ENCODE assay signal across 8 cellular contexts in the genomic region with DNA sequence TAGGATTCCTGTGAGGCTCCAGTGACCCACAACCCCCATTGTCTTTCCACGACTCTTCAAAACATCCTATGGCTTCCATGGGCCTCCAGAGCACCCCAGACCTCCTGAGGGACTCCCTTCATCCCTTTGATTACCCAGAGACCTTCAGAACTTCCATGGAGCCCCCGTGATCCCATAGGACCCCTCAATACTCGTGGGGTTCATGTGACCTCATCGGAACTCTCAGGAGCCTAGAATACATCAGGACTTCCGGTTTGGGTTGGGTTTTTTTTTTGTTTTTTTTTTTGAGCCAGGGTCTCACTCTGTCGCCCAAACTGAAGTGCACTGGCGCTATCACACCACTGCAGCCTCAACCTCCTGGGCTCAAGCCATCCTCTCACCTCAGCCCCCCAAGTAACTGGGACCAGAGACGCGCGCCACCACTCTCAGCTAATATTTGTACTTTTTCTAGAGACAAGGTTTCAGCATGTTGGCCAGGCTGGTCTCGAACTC. TPM values are rescaled to one million over a fixed set of nuclear protein-coding genes. Genes with fewer than 3 reads are reported as not detected.
DNase-seq lines count a peak whose midpoint lies in the region; ATAC-seq lines count a peak whose summit lies in the region.

No MANE protein-coding gene starts in this region.

- peak; percentile 1 for ATAC-seq in stimulated activated naive CD8-positive, alpha-beta T cell treated with anti-CD3 and anti-CD28 coated beads, Interleukin-15, amount 100 ng/mL, for 72 hours
- no peak for ATAC-seq in GM18858 (IDR thresholded peaks at IDR 0.05; ENCODE audit: unreplicated experiment)

- peak overlapping the region; percentile 99 for H3K4me3 Mint-ChIP-seq in activated CD4-positive, alpha-beta memory T cell treated with anti-CD3 and anti-CD28 coated beads, Interleukin-2, amount 10 ng/mL, durations not matched to agents 7 days and 5 days
- peak overlapping the region; percentile 95 to 98 for H3K4me3 Mint-ChIP-seq in stimulated activated naive CD8-positive, alpha-beta T cell treated with anti-CD3 and anti-CD28 coated beads, Interleukin-15, amount 100 ng/mL, for 72 hours

- DNase-seq in DMS79 treated with DMSO at 0.1 percent for 48 hours (lab: John Stamatoyannopoulos, UW) = peak; percentile 37
- no peak for DNase-seq in DMS79 (lab: John Stamatoyannopoulos, UW)
- DNase-seq in activated CD4-positive, alpha-beta memory T cell treated with anti-CD3 and anti-CD28 coated beads, Interleukin-2, amount 10 ng/mL, durations not matched to agents 7 days and 5 days = no peak
- DNase-seq in stimulated activated naive CD8-positive, alpha-beta T cell treated with anti-CD3 and anti-CD28 coated beads, Interleukin-15, amount 100 ng/mL, for 72 hours = peak in 1 of 2 donors; percentile 30
- DNase-seq in stimulated activated CD4-positive, alpha-beta T cell treated with anti-CD3 and anti-CD28 coated beads, Interleukin-1b, Interleukin-23, amount 100 ng/mL, for 48 hours = no peak
- no peak for DNase-seq in NCI-H524 treated with DMSO at 0.1 percent for 48 hours (lab: John Stamatoyannopoulos, UW)

- H3K4me1 Mint-ChIP-seq in activated CD4-positive, alpha-beta memory T cell treated with anti-CD3 and anti-CD28 coated beads, Interleukin-2, amount 10 ng/mL, durations not matched to agents 7 days and 5 days = peaks cover 71% of the 10 kb centered on the region
- H3K4me1 Mint-ChIP-seq in stimulated activated naive CD8-positive, alpha-beta T cell treated with anti-CD3 and anti-CD28 coated beads, Interleukin-15, amount 100 ng/mL, for 72 hours = peaks cover 66% of the 10 kb centered on the region

- POLR2A ChIA-PET in activated CD4-positive, alpha-beta memory T cell treated with anti-CD3 and anti-CD28 coated beads, Interleukin-2, amount 10 ng/mL, durations not matched to agents 7 days and 5 days (lab: Charles Lee) = interaction anchor here (0.8 to 6.8 kb wide), 17 partner anchors 8 to 460 kb away, joined by 3 to 192 read pairs (median 3); a partner anchor contains a TSS

- H3K4me3 ChIP-seq in iPS-11a (ENCODE audit: low read depth, low read length) = peak overlapping the region; percentile 88

- H3K27me3 Mint-ChIP-seq in activated CD4-positive, alpha-beta memory T cell treated with anti-CD3 and anti-CD28 coated beads, Interleukin-2, amount 10 ng/mL, durations not matched to agents 7 days and 5 days = no peaks in the 10 kb centered on the region
- H3K27me3 Mint-ChIP-seq in stimulated activated naive CD8-positive, alpha-beta T cell treated with anti-CD3 and anti-CD28 coated beads, Interleukin-15, amount 100 ng/mL, for 72 hours = no peaks in the 10 kb centered on the region

- peaks cover 38% of the 10 kb centered on the region for H3K36me3 Mint-ChIP-seq in activated CD4-positive, alpha-beta memory T cell treated with anti-CD3 and anti-CD28 coated beads, Interleukin-2, amount 10 ng/mL, durations not matched to agents 7 days and 5 days (ENCODE audit: low read depth)

- peak overlapping the region; percentile 100 for H3K27ac Mint-ChIP-seq in activated CD4-positive, alpha-beta memory T cell treated with anti-CD3 and anti-CD28 coated beads, Interleukin-2, amount 10 ng/mL, durations not matched to agents 7 days and 5 days
- peak overlapping the region; percentile 100 for H3K27ac Mint-ChIP-seq in stimulated activated naive CD8-positive, alpha-beta T cell treated with anti-CD3 and anti-CD28 coated beads, Interleukin-15, amount 100 ng/mL, for 72 hours

- no peaks in the 10 kb centered on the region for H3K9me3 Mint-ChIP-seq in activated CD4-positive, alpha-beta memory T cell treated with anti-CD3 and anti-CD28 coated beads, Interleukin-2, amount 10 ng/mL, durations not matched to agents 7 days and 5 days
- H3K9me3 Mint-ChIP-seq in stimulated activated naive CD8-positive, alpha-beta T cell treated with anti-CD3 and anti-CD28 coated beads, Interleukin-15, amount 100 ng/mL, for 72 hours = no peaks in the 10 kb centered on the region

- CTCF ChIA-PET in activated CD4-positive, alpha-beta memory T cell treated with anti-CD3 and anti-CD28 coated beads, Interleukin-2, amount 10 ng/mL, durations not matched to agents 7 days and 5 days (lab: Charles Lee) = interaction anchor here (1.0 to 10.1 kb wide), 7 partner anchors 13 to 115 kb away, joined by 3 to 159 read pairs (median 6); a partner anchor contains a TSS

RNA-seq across cellular contexts. Expression of a gene that starts 0.8 kb away (rescaled TPM):
- 10 to 100 TPM; 34.1 to 36.6 TPM for total RNA-seq in activated CD4-positive, alpha-beta memory T cell treated with anti-CD3 and anti-CD28 coated beads, Interleukin-2, amount 10 ng/mL, durations not matched to agents 7 days and 5 days

RNA-seq across cellular contexts. Expression of a gene that starts 2.2 kb away (rescaled TPM):
- 100 to 1,000 TPM; 168 to 170 TPM for total RNA-seq in activated CD4-positive, alpha-beta memory T cell treated with anti-CD3 and anti-CD28 coated beads, Interleukin-2, amount 10 ng/mL, durations not matched to agents 7 days and 5 days

RNA-seq across cellular contexts. Expression of a gene that starts 12.5 kb away (rescaled TPM):
- total RNA-seq in activated CD4-positive, alpha-beta memory T cell treated with anti-CD3 and anti-CD28 coated beads, Interleukin-2, amount 10 ng/mL, durations not matched to agents 7 days and 5 days = under 1 TPM; 0.30 to 0.43 TPM

RNA-seq across cellular contexts. Expression of a gene that starts 20.2 kb away (rescaled TPM):
- total RNA-seq in activated CD4-positive, alpha-beta memory T cell treated with anti-CD3 and anti-CD28 coated beads, Interleukin-2, amount 10 ng/mL, durations not matched to agents 7 days and 5 days = 100 to 1,000 TPM; 187 to 197 TPM

RNA-seq across cellular contexts. Expression of a gene that starts 28.6 kb away (rescaled TPM):
- total RNA-seq in activated CD4-positive, alpha-beta memory T cell treated with anti-CD3 and anti-CD28 coated beads, Interleukin-2, amount 10 ng/mL, durations not matched to agents 7 days and 5 days = not detected
